In genomic region chrX:69607616-69608015, GRCh38 we compare ENCODE assay signal across 34 cellular contexts.
"Had no signal": no experiment of that assay in that cellular context is flagged by ENCODE, and none has a peak within 500 bp of the region (broad histone marks: within the 10 kb centered on the region; RNA-seq: fewer than 3 reads in every experiment).

No MANE protein-coding gene starts in this region.

- FAIRE-seq: TTC549 had no signal

- H3K9me3 Mint-ChIP-seq: activated CD4-positive, alpha-beta memory T cell treated with anti-CD3 and anti-CD28 coated beads, Interleukin-2, amount 10 ng/mL, durations not matched to agents 7 days and 5 days; activated CD4-positive, alpha-beta T cell treated with anti-CD3 and anti-CD28 coated beads, Interleukin-2, amount 10 ng/mL, durations not matched to agents 7 days and 5 days; activated naive CD4-positive, alpha-beta T cell treated with anti-CD3 and anti-CD28 coated beads for 36 hours; activated naive CD4-positive, alpha-beta T cell treated with anti-CD3 and anti-CD28 coated beads, Interleukin-2, amount 50 U/mL, for 72 hours; activated naive CD8-positive, alpha-beta T cell treated with anti-CD3 and anti-CD28 coated beads for 36 hours; activated T-cell treated with anti-CD3 and anti-CD28 coated beads, Interleukin-2, amount 50 U/mL, for 4 hours; T-helper 1 cell treated with Interleukin-12 subunit alpha and Interleukin-12 subunit beta and Interleukin-4 antibody, amounts not matched to agents 30 μg/mL and 1 μg/mL, for 36 hours; T-helper 2 cell treated with Interferon-gamma antibody and Interleukin-4, amounts not matched to agents 5 μg/mL and 100 μg/mL, for 36 hours; WTC11 had no signal

- H3K36me3 Mint-ChIP-seq: activated CD8-positive, alpha-beta memory T cell treated with anti-CD3 and anti-CD28 coated beads, Interleukin-2, amount 10 ng/mL, durations not matched to agents 7 days and 5 days; activated naive CD4-positive, alpha-beta T cell treated with anti-CD3 and anti-CD28 coated beads, Interleukin-2, amount 50 U/mL, for 72 hours; activated naive CD8-positive, alpha-beta T cell treated with anti-CD3 and anti-CD28 coated beads for 36 hours; brain; WTC11 had no signal

- H3K4me3 ChIP-seq: adrenal gland had no signal

- H3K36me3 ChIP-seq: adrenal gland, WERI-Rb-1 had no signal

- H3K4me1 Mint-ChIP-seq: activated CD4-positive, alpha-beta memory T cell treated with anti-CD3 and anti-CD28 coated beads, Interleukin-2, amount 10 ng/mL, durations not matched to agents 7 days and 5 days; activated CD4-positive, alpha-beta T cell treated with anti-CD3 and anti-CD28 coated beads for 36 hours; activated CD4-positive, alpha-beta T cell treated with anti-CD3 and anti-CD28 coated beads, Interleukin-2, amount 10 ng/mL, durations not matched to agents 7 days and 5 days; activated CD8-positive, alpha-beta memory T cell treated with anti-CD3 and anti-CD28 coated beads, Interleukin-2, amount 10 ng/mL, durations not matched to agents 7 days and 5 days; activated naive CD8-positive, alpha-beta T cell treated with anti-CD3 and anti-CD28 coated beads for 36 hours had no signal

- DNase-seq: activated CD4-positive, alpha-beta memory T cell treated with anti-CD3 and anti-CD28 coated beads, Interleukin-2, amount 10 ng/mL, durations not matched to agents 7 days and 5 days; activated CD4-positive, alpha-beta T cell treated with anti-CD3 and anti-CD28 coated beads for 1 hour; activated CD4-positive, alpha-beta T cell treated with anti-CD3 and anti-CD28 coated beads for 36 hours; activated CD4-positive, alpha-beta T cell treated with anti-CD3 and anti-CD28 coated beads for 48 hours; activated CD4-positive, alpha-beta T cell treated with anti-CD3 and anti-CD28 coated beads, Interleukin-2, amount 10 ng/mL, durations not matched to agents 7 days and 5 days; activated CD4-positive, alpha-beta T cell treated with anti-CD3 and anti-CD28 coated beads, Interleukin-2, amount 50 U/mL, for 48 hours; activated CD4-positive, CD25-positive, alpha-beta regulatory T cell; activated CD8-positive, alpha-beta memory T cell treated with anti-CD3 and anti-CD28 coated beads for 24 hours; activated CD8-positive, alpha-beta memory T cell treated with anti-CD3 and anti-CD28 coated beads, Interleukin-2, amount 10 ng/mL, durations not matched to agents 7 days and 5 days; activated CD8-positive, alpha-beta memory T cell treated with anti-CD3 and anti-CD28 coated beads, Interleukin-2, amount 50 U/mL, for 48 hours; activated CD8-positive, alpha-beta T cell treated with anti-CD3 and anti-CD28 coated beads, Interleukin-2, amount 10 ng/mL, durations not matched to agents 7 days and 5 days; activated effector memory CD4-positive, alpha-beta T cell treated with anti-CD3 and anti-CD28 coated beads, Interleukin-2, amount 50 U/mL, for 16 hours; activated gamma-delta T cell treated with Interleukin-2 at 50 U/mL for 16 hours; activated naive CD4-positive, alpha-beta T cell; activated naive CD4-positive, alpha-beta T cell treated with anti-CD3 and anti-CD28 coated beads for 36 hours; activated naive CD4-positive, alpha-beta T cell treated with anti-CD3 and anti-CD28 coated beads, Interleukin-2, amount 50 U/mL, for 16 hours; activated naive CD8-positive, alpha-beta T cell treated with anti-CD3 and anti-CD28 coated beads for 36 hours; activated T-cell treated with anti-CD3 and anti-CD28 coated beads, Interleukin-2, amount 50 U/mL, for 4 hours; adrenal gland; amniotic stem cell; aorta; central memory CD4-positive, alpha-beta T cell; SW 1271; T-helper 1 cell; T-helper 2 cell; T-helper 9 cell; WERI-Rb-1 had no signal

- H3K4me3 Mint-ChIP-seq: activated CD4-positive, alpha-beta memory T cell treated with anti-CD3 and anti-CD28 coated beads, Interleukin-2, amount 10 ng/mL, durations not matched to agents 7 days and 5 days; activated CD4-positive, alpha-beta T cell treated with anti-CD3 and anti-CD28 coated beads for 36 hours; activated CD4-positive, alpha-beta T cell treated with anti-CD3 and anti-CD28 coated beads, Interleukin-2, amount 10 ng/mL, durations not matched to agents 7 days and 5 days; activated CD8-positive, alpha-beta memory T cell treated with anti-CD3 and anti-CD28 coated beads, Interleukin-2, amount 10 ng/mL, durations not matched to agents 7 days and 5 days; activated CD8-positive, alpha-beta T cell treated with anti-CD3 and anti-CD28 coated beads, Interleukin-2, amount 10 ng/mL, durations not matched to agents 7 days and 5 days; activated naive CD4-positive, alpha-beta T cell treated with anti-CD3 and anti-CD28 coated beads for 36 hours; activated naive CD8-positive, alpha-beta T cell treated with anti-CD3 and anti-CD28 coated beads for 36 hours; activated T-cell treated with anti-CD3 and anti-CD28 coated beads, Interleukin-2, amount 50 U/mL, for 4 hours; brain; T-helper 1 cell treated with Interleukin-12 subunit alpha and Interleukin-12 subunit beta and Interleukin-4 antibody, amounts not matched to agents 30 μg/mL and 1 μg/mL, for 36 hours; T-helper 2 cell treated with Interferon-gamma antibody and Interleukin-4, amounts not matched to agents 5 μg/mL and 100 μg/mL, for 36 hours; WTC11 had no signal

- H3K27me3 Mint-ChIP-seq: activated CD4-positive, alpha-beta T cell treated with anti-CD3 and anti-CD28 coated beads for 36 hours; activated CD8-positive, alpha-beta memory T cell treated with anti-CD3 and anti-CD28 coated beads, Interleukin-2, amount 10 ng/mL, durations not matched to agents 7 days and 5 days; activated naive CD8-positive, alpha-beta T cell treated with anti-CD3 and anti-CD28 coated beads for 36 hours had no signal

- ATAC-seq: activated CD4-positive, alpha-beta T cell treated with anti-CD3 and anti-CD28 coated beads for 36 hours; activated CD4-positive, CD25-positive, alpha-beta regulatory T cell treated with anti-CD3 and anti-CD28 coated beads, Interleukin-2, amount 50 U/mL, for 24 hours; activated CD8-positive, alpha-beta memory T cell treated with anti-CD3 and anti-CD28 coated beads, Interleukin-2, amount 10 ng/mL, durations not matched to agents 7 days and 5 days; activated CD8-positive, alpha-beta T cell treated with anti-CD3 and anti-CD28 coated beads, Interleukin-2, amount 10 ng/mL, durations not matched to agents 7 days and 5 days; activated T-cell treated with anti-CD3 and anti-CD28 coated beads, Interleukin-2, amount 50 U/mL, for 4 hours; WTC11 had no signal

- H3K27ac Mint-ChIP-seq: activated CD4-positive, alpha-beta memory T cell treated with anti-CD3 and anti-CD28 coated beads, Interleukin-2, amount 10 ng/mL, durations not matched to agents 7 days and 5 days; activated CD4-positive, alpha-beta T cell treated with anti-CD3 and anti-CD28 coated beads for 36 hours; activated CD4-positive, alpha-beta T cell treated with anti-CD3 and anti-CD28 coated beads, Interleukin-2, amount 10 ng/mL, durations not matched to agents 7 days and 5 days; activated CD8-positive, alpha-beta memory T cell treated with anti-CD3 and anti-CD28 coated beads, Interleukin-2, amount 10 ng/mL, durations not matched to agents 7 days and 5 days; activated CD8-positive, alpha-beta T cell treated with anti-CD3 and anti-CD28 coated beads, Interleukin-2, amount 10 ng/mL, durations not matched to agents 7 days and 5 days; activated naive CD4-positive, alpha-beta T cell treated with anti-CD3 and anti-CD28 coated beads for 36 hours; activated naive CD4-positive, alpha-beta T cell treated with anti-CD3 and anti-CD28 coated beads, Interleukin-2, amount 50 U/mL, for 72 hours; activated naive CD8-positive, alpha-beta T cell treated with anti-CD3 and anti-CD28 coated beads for 36 hours; brain; T-helper 1 cell treated with Interleukin-12 subunit alpha and Interleukin-12 subunit beta and Interleukin-4 antibody, amounts not matched to agents 30 μg/mL and 1 μg/mL, for 36 hours; T-helper 2 cell treated with Interferon-gamma antibody and Interleukin-4, amounts not matched to agents 5 μg/mL and 100 μg/mL, for 36 hours; WTC11 had no signal
